1 cellular context compared by ENCODE assay signal in the genomic region with DNA sequence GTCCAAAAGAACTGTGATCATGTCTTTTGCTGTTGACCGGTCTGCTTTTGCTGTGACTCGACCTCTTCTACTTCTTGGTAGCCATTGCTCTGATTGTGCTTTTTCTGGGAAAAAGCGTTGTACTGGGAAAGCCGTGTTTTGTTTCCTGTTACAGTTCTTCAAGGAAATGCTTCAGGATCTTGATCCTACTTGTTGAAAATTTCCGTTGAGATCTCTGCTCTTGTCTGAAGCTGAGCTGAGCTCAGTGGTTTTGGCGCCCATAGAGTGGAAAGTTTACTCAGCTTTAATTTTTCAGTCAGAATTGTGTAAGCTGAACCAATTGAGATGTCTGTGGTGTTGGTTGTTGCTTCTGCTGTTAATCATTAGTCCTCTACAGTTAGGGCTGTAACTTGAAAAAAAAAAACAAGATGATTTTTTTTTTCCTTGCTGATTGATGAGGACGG.
TF ChIP-seq lines count a peak whose summit lies in the region.

No MANE protein-coding gene starts in this region.

TF ChIP-seq in liver, 16 proteins besides CTCF, POLR2A, EP300 and RAD21 (continued from another document):
- peak; percentile 71 for TF ChIP-seq YY1 (IDR thresholded peaks at IDR 0.05)
